ENCODE assay signal across 14 cellular contexts in the genomic region with DNA sequence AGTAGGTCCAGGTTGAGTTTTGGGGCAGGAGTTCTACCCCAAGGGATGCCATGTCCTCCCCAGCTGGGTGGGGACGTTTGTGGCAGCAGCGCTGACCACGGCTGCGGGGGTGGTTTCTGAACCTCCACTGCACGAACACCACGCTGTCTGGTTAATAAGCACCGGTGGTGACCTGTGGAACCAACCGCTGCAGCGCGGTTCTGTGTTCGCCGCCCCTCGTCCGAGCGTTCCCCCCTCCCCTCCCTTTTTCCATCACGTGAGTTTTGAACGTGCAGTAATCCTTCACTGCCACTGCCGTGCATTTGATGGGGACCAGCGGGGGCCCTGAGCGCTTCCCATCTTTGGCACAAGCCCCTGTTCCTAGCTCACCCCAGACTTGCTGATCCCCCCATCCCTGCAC.
"Had no signal": no experiment of that assay in that cellular context is flagged by ENCODE, and none has a peak within 500 bp of the region (broad histone marks: within the 10 kb centered on the region; RNA-seq: fewer than 3 reads in every experiment).

No MANE protein-coding gene starts in this region.

- H3K27ac ChIP-seq: ovary, stomach, transverse colon had no signal

- H3K27me3 ChIP-seq: gastroesophageal sphincter, ovary, stomach, transverse colon had no signal

- DNase-seq: activated B cell treated with CpG ODN at 0.5 μM for 24 hours; activated CD4-positive, alpha-beta T cell treated with anti-CD3 and anti-CD28 coated beads, Interleukin-2, amount 10 ng/mL, durations not matched to agents 24 days and 14 days; activated naive CD4-positive, alpha-beta T cell treated with anti-CD3 and anti-CD28 coated beads for 36 hours; effector CD8-positive, alpha-beta T cell; hippocampal formation; kidney glomerular epithelial cell; mammary epithelial cell; ovary; SK-N-SH; stimulated activated CD4-positive, alpha-beta T cell treated with anti-CD3 and anti-CD28 coated beads, Interleukin-4, amount 100 ng/mL, for 1 hour; stimulated activated CD8-positive, alpha-beta memory T cell treated with anti-CD3 and anti-CD28 coated beads, Interleukin-4, amount 100 ng/mL, for 48 hours; stomach; transverse colon had no signal

- ATAC-seq: gastroesophageal sphincter had no signal
